ENCODE assay signal across 8 cellular contexts in genomic region chr1:8283058-8283884, GRCh38. TPM values are rescaled to one million over a fixed set of nuclear protein-coding genes. Genes with fewer than 3 reads are reported as not detected.
DNase-seq lines count a peak whose midpoint lies in the region; ATAC-seq, FAIRE-seq and TF ChIP-seq lines count a peak whose summit lies in the region.

No MANE protein-coding gene starts in this region.

- TF ChIP-seq POLR2A in K562 (conservative IDR thresholded peaks at IDR 0.05): no peak

- peak; percentile 5 for TF ChIP-seq CTCF in GM10266 (IDR thresholded peaks at IDR 0.05; ENCODE audit: control insufficient read depth, insufficient read depth, low read depth, missing control alignments)
- TF ChIP-seq CTCF in K562 (IDR thresholded peaks at IDR 0.05 in 2 of 3, conservative IDR thresholded peaks at IDR 0.05 in 1 of 3; ENCODE audit: insufficient read depth in 2 of 3, low read depth in 1 of 3, low read length in 3 of 3): no peak

- no peak overlapping the region for H3K27ac Mint-ChIP-seq in T-helper 17 cell

- intact Hi-C loops in K562 (cut with micrococcal nuclease): no loop called here

- no peak overlapping the region for H3K4me2 ChIP-seq in K562 (ENCODE audit: insufficient read depth, low read length)

- ATAC-seq in GM19463 (IDR thresholded peaks at IDR 0.05; ENCODE audit: unreplicated experiment): peak; percentile 94
- ATAC-seq in HG03432 (IDR thresholded peaks at IDR 0.05; ENCODE audit: unreplicated experiment): peak; percentile 86
- no peak for ATAC-seq in K562
- ATAC-seq in T-helper 17 cell: no peak

- no peak overlapping the region for H3K9ac ChIP-seq in K562 (ENCODE audit: insufficient read depth in 1 of 2, low read depth in 2 of 2, low read length in 2 of 2)

- H3K36me3 Mint-ChIP-seq in T-helper 17 cell (ENCODE audit: low read depth): peaks cover 3% of the 10 kb centered on the region

- H3K36me3 ChIP-seq in K562 (ENCODE audit: control insufficient read depth, insufficient read depth, low read length): no peaks in the 10 kb centered on the region

- no TSS peak for BruUV-seq in K562 (replicated peaks; lab: Mats Ljungman, UMichigan)

- H3K79me2 ChIP-seq in K562 (ENCODE audit: control insufficient read depth, insufficient read depth, low read length): no peaks in the 10 kb centered on the region

- peaks cover 25 to 41% of the 10 kb centered on the region in 2 experiments for H3K27me3 ChIP-seq in K562 (ENCODE audit: control insufficient read depth in 2 of 2, insufficient read depth in 2 of 2, low read length in 2 of 2)

- in situ Hi-C loops in K562 (cut with MboI): no loop called here

- no peak for TF ChIP-seq RAD21 in K562 (CRISPR knock-in tag; conservative IDR thresholded peaks at IDR 0.05 in 1 of 2, IDR thresholded peaks at IDR 0.05 in 1 of 2)

- no peak overlapping the region for H3K4me3 Mint-ChIP-seq in T-helper 17 cell

- no peak overlapping the region for H3K27ac ChIP-seq in K562 (ENCODE audit: extremely low read depth, low read depth, low read length)

- no peaks in the 10 kb centered on the region for H3K9me1 ChIP-seq in K562 (ENCODE audit: control insufficient read depth, insufficient read depth, low read length)

- 0 out of 2 replicates have a peak, but pooled peaks cover 3% of the 10 kb centered on the region for H4K20me1 ChIP-seq in K562 (replicated peaks; ENCODE audit: control insufficient read depth, insufficient read depth, low read length)

- peaks cover 4% of the 10 kb centered on the region for H3K4me1 Mint-ChIP-seq in T-helper 17 cell

- CTCF ChIA-PET in K562 (lab: Yijun Ruan, JAX; ENCODE audit: low intra/inter-chr PET ratio): no interaction called here

- DNase-seq in GM10266 (ENCODE audit: extremely low spot score) (peak; percentile 73), K562 (ENCODE audit: extremely low read depth in 1 of 4, low spot score in 3 of 4) (no peak), DMS153 (lab: John Stamatoyannopoulos, UW) (no peak), T-helper 17 cell (no peak), NCI-H1930 (lab: John Stamatoyannopoulos, UW) (no peak), NCI-H748 treated with DMSO at 0.1 percent for 48 hours (lab: John Stamatoyannopoulos, UW) (no peak)

- POLR2A ChIA-PET in K562 (lab: Yijun Ruan, JAX): interaction anchor here (1.1 kb wide), 1 partner anchor 9 kb away, joined by 3 read pairs; no protein-coding TSS in a partner anchor

- H3K4me3 ChIP-seq in K562: no peak overlapping the region

- under 1% methylated on average over 14 of the region's 14 CpGs for WGBS in K562 (ENCODE audit: insufficient coverage, low coverage, missing lambda C conversion rate)

- no peak overlapping the region for H2AFZ ChIP-seq in K562 (ENCODE audit: low read depth, low read length)

- peaks cover 52% of the 10 kb centered on the region for H3K27me3 Mint-ChIP-seq in T-helper 17 cell

- no peaks in the 10 kb centered on the region for H3K4me1 ChIP-seq in K562 (replicated peaks in 1 of 2; ENCODE audit: control insufficient read depth in 2 of 2, insufficient read depth in 2 of 2, low read length in 2 of 2)

- FAIRE-seq in K562 (lab: Jason Lieb, UNC): no peak

- no peak for TF ChIP-seq EP300 in K562 (IDR thresholded peaks at IDR 0.05; ENCODE audit: low read length)

- H3K9me3 ChIP-seq in K562 (replicated peaks; ENCODE audit: control insufficient read depth, insufficient read depth, low read depth, low read length) (no peaks in the 10 kb centered on the region), T-helper 17 cell (ENCODE audit: control insufficient read depth, low read length, poor library complexity, severe bottlenecking) (no peaks in the 10 kb centered on the region)

TF ChIP-seq in K562, 482 proteins besides CTCF, POLR2A, EP300 and RAD21 (continues in another document):
- TF ChIP-seq, protein P1, sequence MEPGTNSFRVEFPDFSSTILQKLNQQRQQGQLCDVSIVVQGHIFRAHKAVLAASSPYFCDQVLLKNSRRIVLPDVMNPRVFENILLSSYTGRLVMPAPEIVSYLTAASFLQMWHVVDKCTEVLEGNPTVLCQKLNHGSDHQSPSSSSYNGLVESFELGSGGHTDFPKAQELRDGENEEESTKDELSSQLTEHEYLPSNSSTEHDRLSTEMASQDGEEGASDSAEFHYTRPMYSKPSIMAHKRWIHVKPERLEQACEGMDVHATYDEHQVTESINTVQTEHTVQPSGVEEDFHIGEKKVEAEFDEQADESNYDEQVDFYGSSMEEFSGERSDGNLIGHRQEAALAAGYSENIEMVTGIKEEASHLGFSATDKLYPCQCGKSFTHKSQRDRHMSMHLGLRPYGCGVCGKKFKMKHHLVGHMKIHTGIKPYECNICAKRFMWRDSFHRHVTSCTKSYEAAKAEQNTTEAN (CRISPR knock-in tag; IDR thresholded peaks at IDR 0.05): no peak
- TF ChIP-seq, protein P2, sequence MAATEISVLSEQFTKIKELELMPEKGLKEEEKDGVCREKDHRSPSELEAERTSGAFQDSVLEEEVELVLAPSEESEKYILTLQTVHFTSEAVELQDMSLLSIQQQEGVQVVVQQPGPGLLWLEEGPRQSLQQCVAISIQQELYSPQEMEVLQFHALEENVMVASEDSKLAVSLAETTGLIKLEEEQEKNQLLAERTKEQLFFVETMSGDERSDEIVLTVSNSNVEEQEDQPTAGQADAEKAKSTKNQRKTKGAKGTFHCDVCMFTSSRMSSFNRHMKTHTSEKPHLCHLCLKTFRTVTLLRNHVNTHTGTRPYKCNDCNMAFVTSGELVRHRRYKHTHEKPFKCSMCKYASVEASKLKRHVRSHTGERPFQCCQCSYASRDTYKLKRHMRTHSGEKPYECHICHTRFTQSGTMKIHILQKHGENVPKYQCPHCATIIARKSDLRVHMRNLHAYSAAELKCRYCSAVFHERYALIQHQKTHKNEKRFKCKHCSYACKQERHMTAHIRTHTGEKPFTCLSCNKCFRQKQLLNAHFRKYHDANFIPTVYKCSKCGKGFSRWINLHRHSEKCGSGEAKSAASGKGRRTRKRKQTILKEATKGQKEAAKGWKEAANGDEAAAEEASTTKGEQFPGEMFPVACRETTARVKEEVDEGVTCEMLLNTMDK (IDR thresholded peaks at IDR 0.05; ENCODE audit: borderline replicate concordance, insufficient read depth, low read depth, low read length, poor library complexity, severe bottlenecking): no peak
- no peak for TF ChIP-seq HDAC8 (tag; IDR thresholded peaks at IDR 0.05)
- peak; percentile 41; the same call in 1 of the 2 replicates for TF ChIP-seq ZNF316 (IDR thresholded peaks at IDR 0.05)
- peak; percentile 77 for TF ChIP-seq SPI1 (IDR thresholded peaks at IDR 0.05; ENCODE audit: borderline replicate concordance, low read depth, low read length)
- no peak for TF ChIP-seq RAD51 (IDR thresholded peaks at IDR 0.05; ENCODE audit: borderline replicate concordance, low read depth)
- TF ChIP-seq ZNF175 (CRISPR knock-in tag; IDR thresholded peaks at IDR 0.05; ENCODE audit: low read depth): no peak

RNA-seq across cellular contexts. Expression of gene SLC45A1, which starts 34.6 kb away (rescaled TPM):
- not detected in 2 replicates for total RNA-seq in K562 (2011; cell fraction: chromatin; rRNA removed; ENCODE audit: low replicate concordance)
- not detected in 2 replicates for total RNA-seq in K562 (2011; cell fraction: nucleolus; rRNA removed)
- total RNA-seq in K562 (2011; cell fraction: nucleoplasm; rRNA removed): not detected in 2 replicates
- not detected in 2 replicates for total RNA-seq in K562 (2014; rRNA removed)
- total RNA-seq in K562 (2014; rRNA removed; fragmentation: Illumina TruSeq; extraction: Trizol): not detected in 2 replicates
- not detected in 2 replicates for total RNA-seq in K562 (2015; rRNA removed; fragmentation: Illumina TruSeq; extraction: Trizol)
- total RNA-seq in K562 (2021): not detected in 2 replicates
- not detected in 2 replicates for polyA plus RNA-seq in K562 (2011; rRNA removed)
- polyA plus RNA-seq in K562 (2011; cell fraction: cytosol; rRNA removed): not detected in 2 replicates
- polyA plus RNA-seq in K562 (2011; cell fraction: nucleus; rRNA removed): not detected in 2 replicates
- polyA plus RNA-seq in K562 (2012): not detected in 2 replicates
- not detected in 2 replicates for polyA plus RNA-seq in K562 (2014; fragmentation: Illumina TruSeq; extraction: Trizol)
- polyA plus RNA-seq in K562 (2014; fragmentation: Nextera tagmentation; extraction: Ambion mirVana): not detected
- polyA plus RNA-seq in K562 (2014; rRNA removed): not detected in 2 replicates
- not detected in 2 replicates for polyA minus RNA-seq in K562 (2011; rRNA and poly(A)+ RNA removed)
- not detected in 2 replicates for polyA minus RNA-seq in K562 (2011; cell fraction: cytosol; rRNA and poly(A)+ RNA removed)
- not detected in 2 replicates for polyA minus RNA-seq in K562 (2011; cell fraction: nucleus; rRNA and poly(A)+ RNA removed)
- total RNA-seq in T-helper 17 cell: under 1 TPM; 0.65 to 0.70 TPM

Comparison
In these comparisons a context has a peak if more than half of its experiments do, and no peak if none do; other contexts are left out.
1. ATAC-seq: peak in GM19463 (single experiment) and HG03432 (single experiment); none in K562 (single experiment) and T-helper 17 cell (single experiment).